7 cellular contexts compared by ENCODE assay signal in the genomic region with DNA sequence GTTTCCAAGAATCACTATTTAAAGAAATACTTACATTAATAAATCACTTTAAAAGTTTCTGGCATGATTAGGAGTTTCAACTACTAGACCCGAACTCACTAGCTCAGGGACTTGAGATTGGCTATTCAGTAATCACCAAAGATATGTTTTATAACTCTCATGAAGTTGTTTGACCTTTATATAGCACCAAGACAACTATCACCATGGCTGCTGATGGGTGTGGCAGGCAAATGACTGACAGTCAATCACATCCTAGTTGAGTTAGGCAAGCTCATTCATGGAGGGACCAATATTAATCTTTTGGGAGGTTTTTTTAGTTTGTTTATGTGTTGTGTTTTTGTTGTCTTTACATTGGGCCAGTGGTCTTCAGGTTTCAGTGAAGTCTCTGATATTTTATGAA.
"Had no signal": no experiment of that assay in that cellular context is flagged by ENCODE, and none has a peak within 500 bp of the region (broad histone marks: within the 10 kb centered on the region; RNA-seq: fewer than 3 reads in every experiment).

No MANE protein-coding gene starts in this region.

- H2AFZ ChIP-seq: GM23338 had no signal

- ATAC-seq: GM23338 had no signal

- H3K4me2 ChIP-seq: GM23338 had no signal

- FAIRE-seq: H1, H54, HTR-8/SVneo had no signal

- H3K4me3 ChIP-seq: GM23338 had no signal

- DNase-seq: H9, HCEC 1CT, IMR-90 had no signal
